9 cellular contexts compared by ENCODE assay signal in genomic region chr5:33936004-33936380, GRCh38. TPM values are rescaled to one million over a fixed set of nuclear protein-coding genes. Genes with fewer than 3 reads are reported as not detected.
A peak's percentile ranks its signal among the peaks of the same experiment; 100 is the strongest.
DNase-seq lines count a peak whose midpoint lies in the region; ATAC-seq and TF ChIP-seq lines count a peak whose summit lies in the region.
"Had no signal": no experiment of that assay in that cellular context is flagged by ENCODE, and none has a peak within 500 bp of the region (broad histone marks: within the 10 kb centered on the region; RNA-seq: fewer than 3 reads in every experiment).

No MANE protein-coding gene starts in this region.

- H3K4me3 ChIP-seq in coronary artery = peak overlapping the region; percentile 66
- H3K4me3 ChIP-seq in left lung = peak overlapping the region; percentile 4 to 15

- no peak for TF ChIP-seq CTCF in coronary artery (IDR thresholded peaks at IDR 0.05)
- TF ChIP-seq CTCF in left lung (IDR thresholded peaks at IDR 0.05) = peak in 1 of 2 donors; percentile 8

- H3K27ac ChIP-seq in coronary artery (no peak overlapping the region), left lung (no peak overlapping the region)

- DNase-seq in EH (ENCODE audit: low read depth) (peak; percentile 61), T-helper 2 cell (peak in 3 of 5 experiments; percentile 9 to 63 (median 11)), coronary artery (ENCODE audit: low spot score) (no peak), left lung (peak; percentile 46 to 86)
- DNase-seq in stimulated activated CD4-positive, alpha-beta T cell treated with anti-CD3 and anti-CD28 coated beads, TNF-alpha, amount 100 ng/mL, for 48 hours (ENCODE audit: low read depth in 3 of 3) = peak; percentile 10 to 18 (median 16)

- no peaks in the 10 kb centered on the region for H3K36me3 ChIP-seq in left lung

- peak; percentile 31 for ATAC-seq in HG02852 (IDR thresholded peaks at IDR 0.05; ENCODE audit: unreplicated experiment)
- peak; percentile 90 for ATAC-seq in left lung
- no peak for ATAC-seq in GM21390 (IDR thresholded peaks at IDR 0.05; ENCODE audit: unreplicated experiment)
- no peak for ATAC-seq in GM21737 (IDR thresholded peaks at IDR 0.05; ENCODE audit: unreplicated experiment)

- H3K27me3 ChIP-seq in left lung = peaks cover 35 to 69% of the 10 kb centered on the region in 2 donors

- no peaks in the 10 kb centered on the region for H3K9me3 ChIP-seq in left lung

- H3K4me1 ChIP-seq in left lung = peaks cover 11 to 12% of the 10 kb centered on the region in 2 donors

- intact Hi-C loops in left lung (cut with DNase I) = loop anchor here in 1 of 2 donors (10.0 kb wide), 1 partner anchor 461 kb away; no protein-coding TSS in a partner anchor

RNA-seq across cellular contexts. Expression of gene RXFP3, which starts 0.2 kb away (rescaled TPM):
- total RNA-seq in left lung = not detected
- total RNA-seq: subcutaneous adipose tissue had no signal

RNA-seq across cellular contexts. Expression of gene ADAMTS12, which starts 44.2 kb away (rescaled TPM):
- 10 to 100 TPM; 11.6 to 34.4 TPM for total RNA-seq in left lung

RNA-seq across cellular contexts. Expression of gene SLC45A2, which starts 48.5 kb away (rescaled TPM):
- total RNA-seq in left lung = not detected
- total RNA-seq: subcutaneous adipose tissue had no signal

Comparison
In these comparisons a context has a peak if more than half of its experiments do, and no peak if none do; other contexts are left out.
1. ATAC-seq: peak in HG02852 (single experiment) and left lung (single experiment); none in GM21390 (single experiment) and GM21737 (single experiment).